7 cellular contexts compared by ENCODE assay signal in genomic region chr9:83886498-83886897, GRCh38. TPM values are rescaled to one million over a fixed set of nuclear protein-coding genes. Genes with fewer than 3 reads are reported as not detected.
DNase-seq lines count a peak whose midpoint lies in the region; FAIRE-seq and TF ChIP-seq lines count a peak whose summit lies in the region.
"Not testable (repeated sequence)": the region's sequence is repeated elsewhere in the genome, so short reads cannot be mapped to it uniquely, and the experiment has no call there.

No MANE protein-coding gene starts in this region.

- not testable (repeated sequence) for H3K36me3 Mint-ChIP-seq in astrocyte (ENCODE audit: low read depth, unreplicated experiment)

- not testable (repeated sequence) for H3K36me3 ChIP-seq in ACC112 (ENCODE audit: insufficient read depth, low read length); astrocyte (ENCODE audit: insufficient read depth, low read length); mammary epithelial cell (ENCODE audit: insufficient read depth, low read length); osteoblast (ENCODE audit: insufficient read depth, low read length)

- H3K27ac ChIP-seq in ACC112 (ENCODE audit: low read depth, low read length) (peak overlapping the region; percentile 74), astrocyte (ENCODE audit: low read depth, low read length) (peak overlapping the region; percentile 65), mammary epithelial cell (ENCODE audit: insufficient read depth, low read depth, low read length) (peak overlapping the region; percentile 60), epithelial cell of prostate (peak overlapping the region; percentile 70), osteoblast (ENCODE audit: low read depth, low read length) (peak overlapping the region; percentile 80)

- CTCF ChIA-PET in mammary epithelial cell (lab: Charles Lee; ENCODE audit: low non-redundant PET): not testable (repeated sequence)

- not testable (repeated sequence) for H2AFZ ChIP-seq in ACC112 (ENCODE audit: low read length, unreplicated experiment); astrocyte (ENCODE audit: low read depth, low read length); mammary epithelial cell (ENCODE audit: low read depth, low read length); osteoblast (ENCODE audit: low read length)

- H3K4me3 Mint-ChIP-seq in astrocyte (ENCODE audit: unreplicated experiment): not testable (repeated sequence)

- not testable (repeated sequence) for H3K27me3 Mint-ChIP-seq in astrocyte (ENCODE audit: low read depth, unreplicated experiment)

- intact Hi-C loops in mammary epithelial cell (cut with micrococcal nuclease): not testable (repeated sequence)

- not testable (repeated sequence) for H4K20me1 ChIP-seq in astrocyte (ENCODE audit: insufficient read depth, low read length); mammary epithelial cell (ENCODE audit: insufficient read depth, low read length); osteoblast (ENCODE audit: insufficient read depth, low read length)

- 92% methylated on average over 2 of the region's 2 CpGs for WGBS in mammary epithelial cell (ENCODE audit: low coverage, missing lambda C conversion rate)

- H3K9me3 Mint-ChIP-seq in astrocyte (ENCODE audit: unreplicated experiment): not testable (repeated sequence)

- not testable (repeated sequence) for H3K4me1 Mint-ChIP-seq in astrocyte (ENCODE audit: low read depth, unreplicated experiment)

- H3K9me3 ChIP-seq in astrocyte (ENCODE audit: insufficient read depth, low read depth, low read length); mammary epithelial cell (replicated peaks; ENCODE audit: insufficient read depth, low read length); osteoblast (ENCODE audit: low read depth, low read length): not testable (repeated sequence)

- dilution Hi-C loops in mammary epithelial cell (cut with HindIII; ENCODE audit: low sequenced_read_pairs): not testable (repeated sequence)

- H3K4me2 ChIP-seq in astrocyte (ENCODE audit: low read length); mammary epithelial cell (ENCODE audit: insufficient read depth, low read depth, low read length); osteoblast (ENCODE audit: insufficient read depth, low read length): not testable (repeated sequence)

- H3K4me3 ChIP-seq in ACC112 (ENCODE audit: low read depth, low read length); astrocyte (ENCODE audit: insufficient read depth, low read depth, low read length); mammary epithelial cell (replicated peaks in 1 of 3; ENCODE audit: insufficient read depth in 1 of 3, low read depth in 2 of 3, low read length in 3 of 3); osteoblast (ENCODE audit: insufficient read depth, low read length): not testable (repeated sequence)

- DNase-seq in H54 (ENCODE audit: insufficient read length, low spot score); astrocyte (ENCODE audit: low read depth); mammary epithelial cell; epithelial cell of prostate (ENCODE audit: low read depth, low spot score); osteoblast (ENCODE audit: insufficient read length, low spot score, missing footprints): not testable (repeated sequence)
- DNase-seq in M059J (ENCODE audit: low read depth): peak; percentile 5

- not testable (repeated sequence) for H3K9ac ChIP-seq in astrocyte (ENCODE audit: low read length); mammary epithelial cell (ENCODE audit: insufficient read depth, low read length)

- FAIRE-seq in H54 (lab: Jason Lieb, UNC) (peak; percentile 96), astrocyte (lab: Jason Lieb, UNC) (peak; percentile 55)

- not testable (repeated sequence) for TF ChIP-seq CTCF in astrocyte (IDR thresholded peaks at IDR 0.05; ENCODE audit: insufficient read depth, low read depth, low read length); mammary epithelial cell (conservative IDR thresholded peaks at IDR 0.05 in 1 of 2, IDR thresholded peaks at IDR 0.05 in 1 of 2; ENCODE audit: extremely low read depth in 1 of 2, insufficient read depth in 1 of 2, low read depth in 1 of 2, low read length in 2 of 2); osteoblast (IDR thresholded peaks at IDR 0.05; ENCODE audit: extremely low read depth, low read depth, low read length)

- not testable (repeated sequence) for TF ChIP-seq POLR2A in H54 (IDR thresholded peaks at IDR 0.05; ENCODE audit: low read depth, low read length)

- not testable (repeated sequence) for H3K79me2 ChIP-seq in ACC112 (ENCODE audit: control insufficient read depth, insufficient read depth, low read length, unreplicated experiment); astrocyte (ENCODE audit: insufficient read depth, low read length); mammary epithelial cell (ENCODE audit: insufficient read depth, low read length); osteoblast (ENCODE audit: insufficient read depth, low read length)

- not testable (repeated sequence) for H3K27me3 ChIP-seq in ACC112 (ENCODE audit: insufficient read depth, low read length); astrocyte (ENCODE audit: insufficient read depth, low read length); mammary epithelial cell (ENCODE audit: insufficient read depth, low read length); osteoblast (ENCODE audit: insufficient read depth, low read length)

- not testable (repeated sequence) for BruUV-seq in mammary epithelial cell (replicated peaks; lab: Mats Ljungman, UMichigan)

- in situ Hi-C loops in mammary epithelial cell (cut with MboI; ENCODE audit: low sequenced_read_pairs in 2 of 2): loop anchor here in 1 of 2 donors (10.0 kb wide), 1 partner anchor 1958 kb away; no protein-coding TSS in a partner anchor

- H3K4me1 ChIP-seq in ACC112 (ENCODE audit: control insufficient read depth, insufficient read depth, low read length, unreplicated experiment): peaks cover 11% of the 10 kb centered on the region
- not testable (repeated sequence) for H3K4me1 ChIP-seq in astrocyte (ENCODE audit: insufficient read depth, low read length); osteoblast (ENCODE audit: insufficient read depth, low read length)
- H3K4me1 ChIP-seq in mammary epithelial cell (ENCODE audit: insufficient read depth, low read length): peaks cover 18% of the 10 kb centered on the region

- not testable (repeated sequence) for H3K27ac Mint-ChIP-seq in astrocyte (ENCODE audit: unreplicated experiment)

RNA-seq across cellular contexts. Expression of gene KIF27, which starts 34.7 kb away (rescaled TPM):
- 2.3 and 2.5 TPM in 2 replicates for total RNA-seq in M059J (2014; rRNA removed; shearing (Covaris generic))
- total RNA-seq in astrocyte: 2.2 and 3.0 TPM in 2 replicates
- 1 to 10 TPM; 4.2 to 5.1 TPM for total RNA-seq in mammary epithelial cell
- 0.68 TPM for polyA plus RNA-seq in mammary epithelial cell
- polyA minus RNA-seq in mammary epithelial cell: not detected
- 6.2 TPM in 2 replicates for total RNA-seq in osteoblast
